In genomic region chr10:80154626-80154977, GRCh38 we compare ENCODE assay signal across 13 cellular contexts. TPM values are rescaled to one million over a fixed set of nuclear protein-coding genes. Genes with fewer than 3 reads are reported as not detected.
DNase-seq lines count a peak whose midpoint lies in the region; ATAC-seq and TF ChIP-seq lines count a peak whose summit lies in the region.
"Had no signal": no experiment of that assay in that cellular context is flagged by ENCODE, and none has a peak within 500 bp of the region (broad histone marks: within the 10 kb centered on the region; RNA-seq: fewer than 3 reads in every experiment).

No MANE protein-coding gene starts in this region.

- TF ChIP-seq CTCF in esophagus muscularis mucosa (IDR thresholded peaks at IDR 0.05) (no peak), sigmoid colon (IDR thresholded peaks at IDR 0.05) (no peak), GM20000 (IDR thresholded peaks at IDR 0.05; ENCODE audit: extremely low read depth, missing control alignments) (no peak)

- intact Hi-C loops in right cardiac atrium (cut with DNase I) (no loop called here), Right ventricle myocardium inferior (cut with DNase I) (no loop called here), esophagus muscularis mucosa (cut with DNase I) (no loop called here), sigmoid colon (cut with DNase I) (no loop called here)

- H3K4me3 ChIP-seq in right cardiac atrium (ENCODE audit: low read length) (no peak overlapping the region), esophagus muscularis mucosa (no peak overlapping the region), sigmoid colon (no peak overlapping the region)
- H3K4me3 ChIP-seq: K562 had no signal

- 87% methylated on average over 5 of the region's 5 CpGs for WGBS in right cardiac atrium
- WGBS in esophagus muscularis mucosa = 92% methylated on average over 5 of the region's 5 CpGs
- WGBS in sigmoid colon, 2 donors = 93% methylated on average over 5 of the region's 5 CpGs

- H3K27ac ChIP-seq in right cardiac atrium (ENCODE audit: low read length) (no peak overlapping the region), esophagus muscularis mucosa (replicated peaks in 1 of 4) (peak overlapping the region; percentile 76 to 88 (median 85)), sigmoid colon (peak overlapping the region; percentile 37 to 89 (median 84))

- H3K27me3 ChIP-seq in right cardiac atrium (ENCODE audit: control insufficient read depth, insufficient read depth) (no peaks in the 10 kb centered on the region), esophagus muscularis mucosa (no peaks in the 10 kb centered on the region), sigmoid colon (no peaks in the 10 kb centered on the region)

- H3K4me1 ChIP-seq in right cardiac atrium (ENCODE audit: control insufficient read depth, insufficient read depth, low read length) (peaks cover 16% of the 10 kb centered on the region), esophagus muscularis mucosa (peaks cover 31 to 52% (median 45%) of the 10 kb centered on the region in 4 donors), sigmoid colon (peaks cover 0 to 52% (median 35%) of the 10 kb centered on the region in 4 donors)

- TF ChIP-seq POLR2A in esophagus muscularis mucosa (IDR thresholded peaks at IDR 0.05; ENCODE audit: low read depth) = no peak
- TF ChIP-seq POLR2A in sigmoid colon (IDR thresholded peaks at IDR 0.05) = no peak

- TF ChIP-seq EP300 in esophagus muscularis mucosa (IDR thresholded peaks at IDR 0.05) (no peak), sigmoid colon (IDR thresholded peaks at IDR 0.05) (no peak)

- peak in 2 of 3 donors; percentile 3 to 31 for DNase-seq in right cardiac atrium
- no peak for DNase-seq in Right ventricle myocardium inferior (ENCODE audit: missing footprints)
- DNase-seq in esophagus muscularis mucosa (ENCODE audit: extremely low spot score) = no peak
- no peak for DNase-seq in sigmoid colon
- no peak for DNase-seq in UCSD-AML1 (lab: John Stamatoyannopoulos, UW; ENCODE audit: unreplicated experiment)
- DNase-seq in GM20000 (ENCODE audit: low spot score) = no peak
- DNase-seq: effector CD4-positive, alpha-beta T cell; NCI-H1694 treated with DMSO at 0.1 percent for 48 hours; NCI-H69; SHP77 treated with DMSO at 0.1 percent for 48 hours had no signal

- H3K9me3 ChIP-seq in right cardiac atrium (ENCODE audit: control insufficient read depth, low read length) (no peaks in the 10 kb centered on the region), esophagus muscularis mucosa (peaks cover 0 to 4% (median 3%) of the 10 kb centered on the region in 4 donors), sigmoid colon (peaks cover 0 to 2% (median 0%) of the 10 kb centered on the region in 4 donors)

- H3K36me3 ChIP-seq in esophagus muscularis mucosa (peaks cover 9 to 87% (median 73%) of the 10 kb centered on the region in 4 donors), sigmoid colon (peaks cover 5 to 77% (median 38%) of the 10 kb centered on the region in 4 donors)

- ATAC-seq in right cardiac atrium (no peak), Right ventricle myocardium inferior (no peak), GM19324 (IDR thresholded peaks at IDR 0.05; ENCODE audit: low FRiP score, unreplicated experiment) (no peak), GM21526 (IDR thresholded peaks at IDR 0.05; ENCODE audit: low FRiP score, unreplicated experiment) (no peak)
- ATAC-seq: K562 had no signal

RNA-seq across cellular contexts. Expression of gene PLAC9, which starts 22.1 kb away (rescaled TPM):
- total RNA-seq in right cardiac atrium = 10 to 100 TPM; 47.5 to 92.2 (median 61.2) TPM
- polyA plus RNA-seq in right cardiac atrium = 78.6 TPM
- 45.2 TPM for total RNA-seq in Right ventricle myocardium inferior
- 10 to 100 TPM; 21.3 to 59.4 (median 39.6) TPM for total RNA-seq in esophagus muscularis mucosa
- total RNA-seq in sigmoid colon = 10 to 100 TPM in 2 of 4 donors, 1 to 10 TPM in 2; 5.1 to 20.8 (median 13.6) TPM
- 10 to 100 TPM in 1 of 3 donors, 1 to 10 TPM in 2; 1.2 to 23.4 (median 6.9) TPM for polyA plus RNA-seq in sigmoid colon
- total RNA-seq: K562 had no signal
- polyA plus RNA-seq: K562 had no signal

RNA-seq across cellular contexts. Expression of gene ANXA11, which starts 50.7 kb away (rescaled TPM):
- total RNA-seq in right cardiac atrium (100 to 1,000 TPM; 371 to 451 (median 403) TPM), Right ventricle myocardium inferior (420 TPM), esophagus muscularis mucosa (100 to 1,000 TPM; 126 to 213 (median 166) TPM), sigmoid colon (100 to 1,000 TPM in 1 of 4 donors, 10 to 100 TPM in 3; 63.2 to 109 (median 75.7) TPM)
- polyA plus RNA-seq in right cardiac atrium (232 TPM), sigmoid colon (100 to 1,000 TPM; 170 to 323 (median 199) TPM)

Comparison
In these comparisons a context has a peak if more than half of its experiments do, and no peak if none do; other contexts are left out.
1. DNase-seq: peak in right cardiac atrium (2 of 3); none in Right ventricle myocardium inferior (single experiment), esophagus muscularis mucosa (single experiment), sigmoid colon (single experiment), UCSD-AML1 (single experiment) and GM20000 (single experiment).